12 cellular contexts compared by ENCODE assay signal in the genomic region with DNA sequence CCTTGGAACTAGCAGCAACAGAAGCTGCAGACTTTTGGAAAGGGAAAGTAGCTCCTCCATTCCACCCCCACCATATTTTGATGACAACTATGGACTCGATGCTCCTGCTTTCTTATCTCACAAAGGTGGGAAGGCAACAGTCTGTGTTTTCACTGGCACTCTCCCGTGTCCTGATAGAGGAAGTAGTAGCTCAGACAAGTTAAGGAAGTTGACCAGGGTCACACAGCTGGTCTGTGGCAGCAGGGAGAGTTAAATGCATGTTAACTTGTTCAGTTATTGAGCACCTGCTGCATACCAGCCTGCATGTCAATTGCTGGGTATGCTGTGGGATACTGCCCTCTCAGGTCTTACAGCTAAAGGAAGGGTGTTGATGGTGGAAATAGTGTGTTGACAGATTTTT. TPM values are rescaled to one million over a fixed set of nuclear protein-coding genes. Genes with fewer than 3 reads are reported as not detected.
DNase-seq lines count a peak whose midpoint lies in the region; ATAC-seq and TF ChIP-seq lines count a peak whose summit lies in the region.
"Had no signal": no experiment of that assay in that cellular context is flagged by ENCODE, and none has a peak within 500 bp of the region (broad histone marks: within the 10 kb centered on the region; RNA-seq: fewer than 3 reads in every experiment).

No MANE protein-coding gene starts in this region.

- peaks cover 3% of the 10 kb centered on the region for H3K36me3 Mint-ChIP-seq in activated CD4-positive, alpha-beta T cell treated with anti-CD3 and anti-CD28 coated beads, Interleukin-2, amount 10 ng/mL, durations not matched to agents 7 days and 5 days (ENCODE audit: low read depth)
- H3K36me3 Mint-ChIP-seq in activated naive CD8-positive, alpha-beta T cell treated with anti-CD3 and anti-CD28 coated beads, Interleukin-2, amount 50 U/mL, for 24 hours (ENCODE audit: low read depth), result no peaks in the 10 kb centered on the region
- H3K36me3 Mint-ChIP-seq: type B pancreatic cell had no signal

- H3K9me3 ChIP-seq in sigmoid colon, result no peaks in the 10 kb centered on the region

- CTCF ChIA-PET in activated CD4-positive, alpha-beta T cell treated with anti-CD3 and anti-CD28 coated beads, Interleukin-2, amount 10 ng/mL, durations not matched to agents 7 days and 5 days (lab: Charles Lee), result interaction anchor here (0.6 to 15.7 kb wide), 12 partner anchors 8 to 301 kb away, joined by 3 to 197 read pairs (median 5); a partner anchor contains a TSS

- TF ChIP-seq EP300 in sigmoid colon (IDR thresholded peaks at IDR 0.05), result no peak

- no peaks in the 10 kb centered on the region for H3K9me3 Mint-ChIP-seq in activated CD4-positive, alpha-beta T cell treated with anti-CD3 and anti-CD28 coated beads, Interleukin-2, amount 10 ng/mL, durations not matched to agents 7 days and 5 days
- no peaks in the 10 kb centered on the region for H3K9me3 Mint-ChIP-seq in activated naive CD8-positive, alpha-beta T cell treated with anti-CD3 and anti-CD28 coated beads, Interleukin-2, amount 50 U/mL, for 24 hours
- H3K9me3 Mint-ChIP-seq: type B pancreatic cell had no signal

- peak overlapping the region; percentile 56 for H3K27ac Mint-ChIP-seq in activated CD4-positive, alpha-beta T cell treated with anti-CD3 and anti-CD28 coated beads, Interleukin-2, amount 10 ng/mL, durations not matched to agents 7 days and 5 days
- peak overlapping the region; percentile 87 for H3K27ac Mint-ChIP-seq in activated naive CD8-positive, alpha-beta T cell treated with anti-CD3 and anti-CD28 coated beads, Interleukin-2, amount 50 U/mL, for 24 hours
- H3K27ac Mint-ChIP-seq: type B pancreatic cell had no signal

- peaks cover 79% of the 10 kb centered on the region for H3K4me1 Mint-ChIP-seq in activated CD4-positive, alpha-beta T cell treated with anti-CD3 and anti-CD28 coated beads, Interleukin-2, amount 10 ng/mL, durations not matched to agents 7 days and 5 days
- peaks cover 82% of the 10 kb centered on the region for H3K4me1 Mint-ChIP-seq in activated naive CD8-positive, alpha-beta T cell treated with anti-CD3 and anti-CD28 coated beads, Interleukin-2, amount 50 U/mL, for 24 hours

- H3K36me3 ChIP-seq in sigmoid colon, result no peaks in the 10 kb centered on the region

- no peaks in the 10 kb centered on the region for H3K27me3 ChIP-seq in sigmoid colon

- TF ChIP-seq CTCF in sigmoid colon (IDR thresholded peaks at IDR 0.05) (no peak), GM10266 (IDR thresholded peaks at IDR 0.05; ENCODE audit: control insufficient read depth, insufficient read depth, low read depth, missing control alignments) (no peak)

- no peak overlapping the region for H3K4me3 ChIP-seq in sigmoid colon

- H3K27ac ChIP-seq in sigmoid colon, result no peak overlapping the region

- 16 to 35% methylated on average over 2 of the region's 2 CpGs for WGBS in sigmoid colon, 2 donors

- POLR2A ChIA-PET in activated CD4-positive, alpha-beta T cell treated with anti-CD3 and anti-CD28 coated beads, Interleukin-2, amount 10 ng/mL, durations not matched to agents 7 days and 5 days (lab: Charles Lee), result interaction anchor here (0.7 to 1.2 kb wide), 2 partner anchors 25 to 28 kb away, joined by 3 read pairs; no protein-coding TSS in a partner anchor

- TF ChIP-seq POLR2A in sigmoid colon (IDR thresholded peaks at IDR 0.05), result no peak

- peaks cover 2% of the 10 kb centered on the region for H3K27me3 Mint-ChIP-seq in activated CD4-positive, alpha-beta T cell treated with anti-CD3 and anti-CD28 coated beads, Interleukin-2, amount 10 ng/mL, durations not matched to agents 7 days and 5 days
- H3K27me3 Mint-ChIP-seq in activated naive CD8-positive, alpha-beta T cell treated with anti-CD3 and anti-CD28 coated beads, Interleukin-2, amount 50 U/mL, for 24 hours, result peaks cover 7% of the 10 kb centered on the region

- H3K4me3 Mint-ChIP-seq in activated CD4-positive, alpha-beta T cell treated with anti-CD3 and anti-CD28 coated beads, Interleukin-2, amount 10 ng/mL, durations not matched to agents 7 days and 5 days, result no peak overlapping the region
- peak overlapping the region; percentile 37 for H3K4me3 Mint-ChIP-seq in activated naive CD8-positive, alpha-beta T cell treated with anti-CD3 and anti-CD28 coated beads, Interleukin-2, amount 50 U/mL, for 24 hours
- H3K4me3 Mint-ChIP-seq: type B pancreatic cell had no signal

- DNase-seq in activated CD4-positive, alpha-beta T cell treated with anti-CD3 and anti-CD28 coated beads, Interleukin-2, amount 10 ng/mL, durations not matched to agents 7 days and 5 days, result no peak
- DNase-seq in activated CD4-positive, alpha-beta T cell treated with anti-CD3 and anti-CD28 coated beads, Interleukin-2, amount 50 U/mL, for 48 hours, result no peak
- DNase-seq in NAMALWA (ENCODE audit: low spot score) (peak; percentile 51), sigmoid colon (peak; percentile 15), DMS 273 treated with DMSO at 0.1 percent for 48 hours (lab: John Stamatoyannopoulos, UW) (no peak), GM10266 (ENCODE audit: extremely low spot score) (no peak)
- no peak for DNase-seq in activated naive CD8-positive, alpha-beta T cell treated with anti-CD3 and anti-CD28 coated beads, Interleukin-2, amount 50 U/mL, for 24 hours
- DNase-seq: DMS79, NCI-H2171 treated with DMSO at 0.1 percent for 48 hours had no signal

- no peaks in the 10 kb centered on the region for H3K4me1 ChIP-seq in sigmoid colon

- intact Hi-C loops in sigmoid colon (cut with DNase I), result no loop called here

- no peak for ATAC-seq in activated naive CD8-positive, alpha-beta T cell treated with anti-CD3 and anti-CD28 coated beads, Interleukin-2, amount 50 U/mL, for 24 hours
- no peak for ATAC-seq in HG02759 (IDR thresholded peaks at IDR 0.05; ENCODE audit: unreplicated experiment)
- ATAC-seq: Panc1 had no signal

RNA-seq across cellular contexts. Expression of a gene that starts 33.2 kb away (rescaled TPM):
- total RNA-seq in activated CD4-positive, alpha-beta T cell treated with anti-CD3 and anti-CD28 coated beads, Interleukin-2, amount 10 ng/mL, durations not matched to agents 7 days and 5 days, result 100 to 1,000 TPM; 105 to 112 TPM
- total RNA-seq in sigmoid colon, result 10 to 100 TPM; 12.5 to 81.9 (median 24.3) TPM
- 10 to 100 TPM; 11.1 to 32.2 (median 22.2) TPM for polyA plus RNA-seq in sigmoid colon

Comparison
In these comparisons a context has a peak if more than half of its experiments do, and no peak if none do; other contexts are left out.
1. DNase-seq: peak in NAMALWA (single experiment) and sigmoid colon (single experiment); none in activated CD4-positive, alpha-beta T cell treated with anti-CD3 and anti-CD28 coated beads, Interleukin-2, amount 10 ng/mL, durations not matched to agents 7 days and 5 days (single experiment), activated CD4-positive, alpha-beta T cell treated with anti-CD3 and anti-CD28 coated beads, Interleukin-2, amount 50 U/mL, for 48 hours (0 of 2), activated naive CD8-positive, alpha-beta T cell treated with anti-CD3 and anti-CD28 coated beads, Interleukin-2, amount 50 U/mL, for 24 hours (single experiment), DMS 273 treated with DMSO at 0.1 percent for 48 hours (single experiment) and GM10266 (single experiment).